Comparison of ENCODE assay signal across 11 cellular contexts in genomic region chr17:36611345-36612072, GRCh38. TPM values are rescaled to one million over a fixed set of nuclear protein-coding genes. Genes with fewer than 3 reads are reported as not detected.
DNase-seq lines count a peak whose midpoint lies in the region; ATAC-seq, FAIRE-seq and TF ChIP-seq lines count a peak whose summit lies in the region.
"Had no signal": no experiment of that assay in that cellular context is flagged by ENCODE, and none has a peak within 500 bp of the region (broad histone marks: within the 10 kb centered on the region; RNA-seq: fewer than 3 reads in every experiment).

No MANE protein-coding gene starts in this region.

- H3K9me3 ChIP-seq in neural progenitor cell (ENCODE audit: low read depth) = no peaks in the 10 kb centered on the region

- H3K4me1 Mint-ChIP-seq in neural progenitor cell = peaks cover 5% of the 10 kb centered on the region

- peaks cover 4% of the 10 kb centered on the region for H3K27me3 Mint-ChIP-seq in neural progenitor cell (ENCODE audit: insufficient read depth, low read depth)
- H3K27me3 Mint-ChIP-seq: activated CD4-positive, alpha-beta T cell treated with anti-CD3 and anti-CD28 coated beads, Interleukin-2, amount 10 ng/mL, durations not matched to agents 24 days and 14 days had no signal

- peak; percentile 62 for DNase-seq in GM03348 (ENCODE audit: low spot score)
- DNase-seq in RCC 7860 (ENCODE audit: low spot score) = peak; percentile 21
- DNase-seq in epithelial cell of esophagus (ENCODE audit: low read depth) = peak; percentile 95
- DNase-seq in non-pigmented ciliary epithelial cell (ENCODE audit: low read depth) = peak; percentile 55
- DNase-seq in G401 (ENCODE audit: low spot score) = no peak
- DNase-seq in NCI-H2107 (lab: John Stamatoyannopoulos, UW) = no peak
- no peak for DNase-seq in neural progenitor cell (ENCODE audit: low spot score)
- DNase-seq: activated CD4-positive, alpha-beta T cell treated with anti-CD3 and anti-CD28 coated beads, Interleukin-2, amount 10 ng/mL, durations not matched to agents 24 days and 14 days had no signal

- no peak for ATAC-seq in GM21529 (IDR thresholded peaks at IDR 0.05; ENCODE audit: unreplicated experiment)

- H3K9ac ChIP-seq in neural progenitor cell = no peak overlapping the region

- H3K36me3 ChIP-seq in neural progenitor cell = no peaks in the 10 kb centered on the region

- no peaks in the 10 kb centered on the region for H3K79me2 ChIP-seq in neural progenitor cell (ENCODE audit: low read depth)

- no peak overlapping the region for H3K27ac Mint-ChIP-seq in neural progenitor cell
- H3K27ac Mint-ChIP-seq: activated CD4-positive, alpha-beta T cell treated with anti-CD3 and anti-CD28 coated beads, Interleukin-2, amount 10 ng/mL, durations not matched to agents 24 days and 14 days; activated T-helper 1 cell treated with anti-CD3 and anti-CD28 coated beads, Interleukin-12 subunit alpha, Interleukin-12 subunit beta, Interleukin-2, Interleukin-4 antibody, amounts not matched to agents 30 ng/mL and 10 ng/mL and 1 ng/mL, durations not matched to agents 14 hours and 24 hours and 36 hours had no signal

- no peak overlapping the region for H2AFZ ChIP-seq in neural progenitor cell (replicated peaks)

- TF ChIP-seq CTCF in epithelial cell of esophagus (IDR thresholded peaks at IDR 0.05; ENCODE audit: insufficient read depth, low read depth, low read length, missing control alignments) (no peak), neural progenitor cell (IDR thresholded peaks at IDR 0.05) (no peak)

- H3K36me3 Mint-ChIP-seq in neural progenitor cell = no peaks in the 10 kb centered on the region

- H3K4me3 ChIP-seq in epithelial cell of esophagus (ENCODE audit: low read length) (no peak overlapping the region), neural progenitor cell (no peak overlapping the region)
- H3K4me3 ChIP-seq: skin epidermis had no signal

- no peaks in the 10 kb centered on the region for H3K9me3 Mint-ChIP-seq in neural progenitor cell
- H3K9me3 Mint-ChIP-seq: activated CD4-positive, alpha-beta T cell treated with anti-CD3 and anti-CD28 coated beads, Interleukin-2, amount 10 ng/mL, durations not matched to agents 24 days and 14 days; activated T-helper 1 cell treated with anti-CD3 and anti-CD28 coated beads, Interleukin-12 subunit alpha, Interleukin-12 subunit beta, Interleukin-2, Interleukin-4 antibody, amounts not matched to agents 30 ng/mL and 10 ng/mL and 1 ng/mL, durations not matched to agents 14 hours and 24 hours and 36 hours had no signal

- H3K4me3 Mint-ChIP-seq in neural progenitor cell = no peak overlapping the region
- H3K4me3 Mint-ChIP-seq: activated CD4-positive, alpha-beta T cell treated with anti-CD3 and anti-CD28 coated beads, Interleukin-2, amount 10 ng/mL, durations not matched to agents 24 days and 14 days; activated T-helper 1 cell treated with anti-CD3 and anti-CD28 coated beads, Interleukin-12 subunit alpha, Interleukin-12 subunit beta, Interleukin-2, Interleukin-4 antibody, amounts not matched to agents 30 ng/mL and 10 ng/mL and 1 ng/mL, durations not matched to agents 14 hours and 24 hours and 36 hours had no signal

- H3K27me3 ChIP-seq in neural progenitor cell = no peaks in the 10 kb centered on the region

- in situ Hi-C loops in G401 (cut with HindIII; ENCODE audit: low sequenced_read_pairs) = no loop called here

- no peaks in the 10 kb centered on the region for H4K20me1 ChIP-seq in neural progenitor cell (ENCODE audit: low read depth)

- peaks cover 23% of the 10 kb centered on the region for H3K4me1 ChIP-seq in neural progenitor cell

- no peak for FAIRE-seq in RCC 7860 (lab: Jason Lieb, UNC)

- H3K27ac ChIP-seq in neural progenitor cell = no peak overlapping the region
- H3K27ac ChIP-seq: skin epidermis had no signal

- peaks cover 8% of the 10 kb centered on the region for H3F3A ChIP-seq in neural progenitor cell (ENCODE audit: low read depth)

- no peak overlapping the region for H3K4me2 ChIP-seq in neural progenitor cell

RNA-seq across cellular contexts. Expression of gene MRM1, which starts 10.1 kb away (rescaled TPM):
- total RNA-seq in G401 (2014; rRNA removed; shearing (Covaris generic)) = 9.9 and 18.4 TPM in 2 replicates
- 0.65 and 4.1 TPM in 2 replicates for total RNA-seq in neural progenitor cell (ENCODE audit: low replicate concordance)

RNA-seq across cellular contexts. Expression of gene DHRS11, which starts 19.8 kb away (rescaled TPM):
- 35.1 and 38.0 TPM in 2 replicates for total RNA-seq in G401 (2014; rRNA removed; shearing (Covaris generic))
- 14.4 and 27.3 TPM in 2 replicates for total RNA-seq in neural progenitor cell (ENCODE audit: low replicate concordance)

Comparison
In these comparisons a context has a peak if more than half of its experiments do, and no peak if none do; other contexts are left out.
1. DNase-seq: peak in GM03348 (single experiment), RCC 7860 (single experiment), epithelial cell of esophagus (single experiment) and non-pigmented ciliary epithelial cell (single experiment); none in G401 (single experiment), NCI-H2107 (single experiment) and neural progenitor cell (single experiment).